26 cellular contexts compared by ENCODE assay signal in genomic region chr7:69615696-69616095, GRCh38.
"Had no signal": no experiment of that assay in that cellular context is flagged by ENCODE, and none has a peak within 500 bp of the region (broad histone marks: within the 10 kb centered on the region; RNA-seq: fewer than 3 reads in every experiment).

No MANE protein-coding gene starts in this region.

- H3K4me2 ChIP-seq: KMS-11 had no signal

- H3K36me3 ChIP-seq: adrenal gland, breast epithelium had no signal

- H3K27ac ChIP-seq: adrenal gland, body of pancreas, breast epithelium, KMS-11 had no signal

- H3K9me3 ChIP-seq: adrenal gland, body of pancreas, breast epithelium had no signal

- H3K27me3 ChIP-seq: adrenal gland, body of pancreas, breast epithelium had no signal

- H3K9ac ChIP-seq: KMS-11 had no signal

- ATAC-seq: activated CD4-positive, alpha-beta T cell treated with anti-CD3 and anti-CD28 coated beads for 36 hours; activated CD4-positive, CD25-positive, alpha-beta regulatory T cell treated with anti-CD3 and anti-CD28 coated beads, Interleukin-2, amount 50 U/mL, for 24 hours; activated naive CD4-positive, alpha-beta T cell treated with anti-CD3 and anti-CD28 coated beads, Interleukin-2, amount 50 U/mL, for 72 hours; activated T-cell treated with anti-CD3 and anti-CD28 coated beads, Interleukin-2, amount 50 U/mL, for 4 hours; body of pancreas; WTC11 had no signal

- FAIRE-seq: astrocyte, TTC549 had no signal

- H3K4me1 ChIP-seq: adrenal gland, body of pancreas, breast epithelium had no signal

- DNase-seq: activated CD4-positive, alpha-beta memory T cell treated with anti-CD3 and anti-CD28 coated beads for 36 hours; activated CD4-positive, alpha-beta T cell treated with anti-CD3 and anti-CD28 coated beads for 36 hours; activated CD4-positive, alpha-beta T cell treated with anti-CD3 and anti-CD28 coated beads, Interleukin-2, amount 10 ng/mL, durations not matched to agents 7 days and 5 days; activated CD8-positive, alpha-beta memory T cell treated with anti-CD3 and anti-CD28 coated beads, Interleukin-2, amount 50 U/mL, for 4 hours; activated gamma-delta T cell treated with Interleukin-2 at 50 U/mL for 16 hours; activated naive CD4-positive, alpha-beta T cell treated with anti-CD3 and anti-CD28 coated beads for 36 hours; activated T-cell treated with anti-CD3 and anti-CD28 coated beads for 4 hours; activated T-cell treated with anti-CD3 and anti-CD28 coated beads, Interleukin-2, amount 50 U/mL, for 4 hours; adrenal gland; body of pancreas; cortex of kidney; NCI-H1105; NCI-H1417 treated with DMSO at 0.1 percent for 48 hours; NCI-H2029; NCI-H345; NCI-H526 treated with DMSO at 0.1 percent for 48 hours; OCI-M1; Right ventricle myocardium superior; T1000 had no signal

- H3K4me3 ChIP-seq: adrenal gland, body of pancreas, breast epithelium had no signal
